ENCODE assay signal across 27 cellular contexts in the genomic region with DNA sequence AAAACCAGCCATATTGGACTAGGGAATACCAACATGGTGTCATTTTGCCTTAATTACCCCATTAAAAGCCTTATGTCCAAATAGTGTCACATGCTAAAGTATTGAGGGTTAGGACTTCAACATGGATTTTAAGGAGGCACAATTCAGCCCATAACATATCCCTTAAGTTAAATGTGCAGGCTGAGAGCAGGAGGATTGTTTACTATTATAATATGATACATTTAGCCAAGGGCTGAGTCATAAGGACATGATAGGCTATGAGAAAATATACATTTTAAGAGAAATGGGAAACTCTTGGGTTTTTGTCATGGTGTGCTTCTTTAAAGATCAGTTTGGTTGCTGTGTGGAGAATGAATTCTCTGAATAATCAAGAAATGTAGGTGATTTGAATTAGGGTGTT.
"Had no signal": no experiment of that assay in that cellular context is flagged by ENCODE, and none has a peak within 500 bp of the region (broad histone marks: within the 10 kb centered on the region; RNA-seq: fewer than 3 reads in every experiment).

No MANE protein-coding gene starts in this region.

- H3K4me1 ChIP-seq: breast epithelium had no signal

- H3K4me3 ChIP-seq: ascending aorta, breast epithelium, coronary artery, dorsolateral prefrontal cortex, gastroesophageal sphincter had no signal

- H3K36me3 ChIP-seq: ascending aorta, breast epithelium, gastroesophageal sphincter, WERI-Rb-1 had no signal

- H3K9me3 ChIP-seq: ascending aorta, breast epithelium, gastroesophageal sphincter had no signal

- H3K27me3 ChIP-seq: ascending aorta, breast epithelium, gastroesophageal sphincter had no signal

- H3K27ac ChIP-seq: ascending aorta, breast epithelium, coronary artery, dorsolateral prefrontal cortex, gastroesophageal sphincter, WERI-Rb-1 had no signal

- ATAC-seq: activated CD4-positive, CD25-positive, alpha-beta regulatory T cell treated with anti-CD3 and anti-CD28 coated beads, Interleukin-2, amount 50 U/mL, for 24 hours; activated CD8-positive, alpha-beta T cell treated with anti-CD3 and anti-CD28 coated beads for 36 hours; activated naive CD8-positive, alpha-beta T cell treated with anti-CD3 and anti-CD28 coated beads, Interleukin-2, amount 50 U/mL, for 24 hours; activated T-cell treated with anti-CD3 and anti-CD28 coated beads, Interleukin-2, amount 50 U/mL, for 4 hours; activated T-helper 17 cell treated with anti-CD3 and anti-CD28 coated beads, Interleukin-2, amount 50 U/mL, for 72 hours; esophagus mucosa; gastroesophageal sphincter; T-helper 17 cell had no signal

- DNase-seq: activated B cell treated with CpG ODN at 0.5 μM for 24 hours; activated CD4-positive, alpha-beta T cell treated with anti-CD3 and anti-CD28 coated beads for 48 hours; activated CD4-positive, alpha-beta T cell treated with anti-CD3 and anti-CD28 coated beads, Interleukin-2, amount 50 U/mL, for 1 hour; activated CD4-positive, alpha-beta T cell treated with anti-CD3 and anti-CD28 coated beads, Interleukin-2, amount 50 U/mL, for 48 hours; activated CD8-positive, alpha-beta memory T cell treated with anti-CD3 and anti-CD28 coated beads for 24 hours; activated CD8-positive, alpha-beta T cell treated with anti-CD3 and anti-CD28 coated beads for 36 hours; activated effector memory CD4-positive, alpha-beta T cell treated with Interleukin-2 at 50 U/mL for 16 hours; activated gamma-delta T cell treated with Interleukin-2 at 50 U/mL for 16 hours; activated naive CD4-positive, alpha-beta T cell treated with anti-CD3 and anti-CD28 coated beads for 36 hours; activated naive CD8-positive, alpha-beta T cell treated with anti-CD3 and anti-CD28 coated beads for 36 hours; activated naive CD8-positive, alpha-beta T cell treated with anti-CD3 and anti-CD28 coated beads, Interleukin-2, amount 50 U/mL, for 24 hours; activated T-cell treated with anti-CD3 and anti-CD28 coated beads, Interleukin-2, amount 50 U/mL, for 4 hours; dorsolateral prefrontal cortex; effector memory CD4-positive, alpha-beta T cell; endodermal cell; foreskin melanocyte; T-helper 1 cell; T-helper 17 cell; T1000; WERI-Rb-1 had no signal
